In genomic region chr3:71805691-71806090, GRCh38 we compare ENCODE assay signal across 35 cellular contexts. TPM values are rescaled to one million over a fixed set of nuclear protein-coding genes. Genes with fewer than 3 reads are reported as not detected.
"Had no signal": no experiment of that assay in that cellular context is flagged by ENCODE, and none has a peak within 500 bp of the region (broad histone marks: within the 10 kb centered on the region; RNA-seq: fewer than 3 reads in every experiment).

No MANE protein-coding gene starts in this region.

- H3K27me3 ChIP-seq: body of pancreas had no signal

- H3K9me3 ChIP-seq: body of pancreas, esophagus squamous epithelium, gastroesophageal sphincter, heart right ventricle had no signal

- H3K27ac ChIP-seq: body of pancreas, coronary artery, esophagus squamous epithelium, gastroesophageal sphincter, WERI-Rb-1 had no signal

- H3K4me3 ChIP-seq: body of pancreas, coronary artery, esophagus squamous epithelium, gastroesophageal sphincter, heart right ventricle had no signal

- H3K36me3 ChIP-seq: esophagus squamous epithelium, gastroesophageal sphincter, heart right ventricle, WERI-Rb-1 had no signal

- H3K4me1 Mint-ChIP-seq: activated B cell treated with CpG ODN at 0.5 μM for 24 hours; activated naive CD4-positive, alpha-beta T cell treated with anti-CD3 and anti-CD28 coated beads, Interleukin-2, amount 10 ng/mL, durations not matched to agents 7 days and 5 days; activated naive CD8-positive, alpha-beta T cell treated with anti-CD3 and anti-CD28 coated beads, Interleukin-2, amount 10 ng/mL, durations not matched to agents 7 days and 5 days; activated T-helper 17 cell treated with anti-CD3 and anti-CD28 coated beads, Interleukin-2, amount 50 U/mL, for 72 hours; T-helper 17 cell had no signal

- H3K27ac Mint-ChIP-seq: activated B cell treated with CpG ODN at 0.5 μM for 24 hours; activated CD8-positive, alpha-beta T cell treated with anti-CD3 and anti-CD28 coated beads for 36 hours; activated naive CD4-positive, alpha-beta T cell treated with anti-CD3 and anti-CD28 coated beads, Interleukin-2, amount 10 ng/mL, durations not matched to agents 7 days and 5 days; activated naive CD4-positive, alpha-beta T cell treated with anti-CD3 and anti-CD28 coated beads, Interleukin-2, amount 50 U/mL, for 72 hours; activated naive CD8-positive, alpha-beta T cell treated with anti-CD3 and anti-CD28 coated beads, Interleukin-2, amount 10 ng/mL, durations not matched to agents 7 days and 5 days; activated T-helper 17 cell treated with anti-CD3 and anti-CD28 coated beads, Interleukin-2, amount 50 U/mL, for 72 hours; effector memory CD8-positive, alpha-beta T cell; T-helper 17 cell; T-helper 2 cell treated with Interferon-gamma antibody and Interleukin-4, amounts not matched to agents 5 μg/mL and 100 μg/mL, for 36 hours had no signal

- H3K9me3 Mint-ChIP-seq: activated B cell treated with CpG ODN at 0.5 μM for 24 hours; activated CD8-positive, alpha-beta T cell treated with anti-CD3 and anti-CD28 coated beads for 36 hours; activated naive CD4-positive, alpha-beta T cell treated with anti-CD3 and anti-CD28 coated beads, Interleukin-2, amount 10 ng/mL, durations not matched to agents 7 days and 5 days; activated naive CD4-positive, alpha-beta T cell treated with anti-CD3 and anti-CD28 coated beads, Interleukin-2, amount 50 U/mL, for 72 hours; activated naive CD8-positive, alpha-beta T cell treated with anti-CD3 and anti-CD28 coated beads, Interleukin-2, amount 10 ng/mL, durations not matched to agents 7 days and 5 days; activated T-cell treated with anti-CD3 and anti-CD28 coated beads, Interleukin-2, amount 50 U/mL, for 4 hours; activated T-helper 17 cell treated with anti-CD3 and anti-CD28 coated beads, Interleukin-2, amount 50 U/mL, for 72 hours; effector memory CD8-positive, alpha-beta T cell; T-helper 2 cell treated with Interferon-gamma antibody and Interleukin-4, amounts not matched to agents 5 μg/mL and 100 μg/mL, for 36 hours had no signal

- H3K36me3 Mint-ChIP-seq: activated naive CD4-positive, alpha-beta T cell treated with anti-CD3 and anti-CD28 coated beads, Interleukin-2, amount 10 ng/mL, durations not matched to agents 7 days and 5 days; activated naive CD4-positive, alpha-beta T cell treated with anti-CD3 and anti-CD28 coated beads, Interleukin-2, amount 50 U/mL, for 72 hours; activated naive CD8-positive, alpha-beta T cell treated with anti-CD3 and anti-CD28 coated beads, Interleukin-2, amount 10 ng/mL, durations not matched to agents 7 days and 5 days had no signal

- H3K4me3 Mint-ChIP-seq: activated B cell treated with CpG ODN at 0.5 μM for 24 hours; activated CD8-positive, alpha-beta T cell treated with anti-CD3 and anti-CD28 coated beads for 36 hours; activated naive CD4-positive, alpha-beta T cell treated with anti-CD3 and anti-CD28 coated beads, Interleukin-2, amount 10 ng/mL, durations not matched to agents 7 days and 5 days; activated naive CD8-positive, alpha-beta T cell treated with anti-CD3 and anti-CD28 coated beads, Interleukin-2, amount 10 ng/mL, durations not matched to agents 7 days and 5 days; activated T-cell treated with anti-CD3 and anti-CD28 coated beads, Interleukin-2, amount 50 U/mL, for 4 hours; activated T-helper 17 cell treated with anti-CD3 and anti-CD28 coated beads, Interleukin-2, amount 50 U/mL, for 72 hours; effector memory CD8-positive, alpha-beta T cell; T-helper 17 cell; T-helper 2 cell treated with Interferon-gamma antibody and Interleukin-4, amounts not matched to agents 5 μg/mL and 100 μg/mL, for 36 hours had no signal

- H3K4me1 ChIP-seq: body of pancreas, esophagus squamous epithelium, gastroesophageal sphincter had no signal

- DNase-seq: activated B cell treated with CpG ODN at 0.5 μM for 24 hours; activated CD4-positive, alpha-beta T cell treated with anti-CD3 and anti-CD28 coated beads for 48 hours; activated CD4-positive, alpha-beta T cell treated with anti-CD3 and anti-CD28 coated beads, Interleukin-2, amount 50 U/mL, for 1 hour; activated CD4-positive, alpha-beta T cell treated with anti-CD3 and anti-CD28 coated beads, Interleukin-2, amount 50 U/mL, for 48 hours; activated CD8-positive, alpha-beta memory T cell treated with anti-CD3 and anti-CD28 coated beads for 24 hours; activated CD8-positive, alpha-beta T cell treated with anti-CD3 and anti-CD28 coated beads for 36 hours; activated effector memory CD4-positive, alpha-beta T cell treated with Interleukin-2 at 50 U/mL for 16 hours; activated gamma-delta T cell treated with Interleukin-2 at 50 U/mL for 16 hours; activated naive CD4-positive, alpha-beta T cell treated with anti-CD3 and anti-CD28 coated beads, Interleukin-2, amount 10 ng/mL, durations not matched to agents 7 days and 5 days; activated naive CD8-positive, alpha-beta T cell treated with anti-CD3 and anti-CD28 coated beads, Interleukin-2, amount 10 ng/mL, durations not matched to agents 7 days and 5 days; activated T-cell treated with anti-CD3 and anti-CD28 coated beads, Interleukin-2, amount 50 U/mL, for 4 hours; amygdala; aorta; body of pancreas; central memory CD4-positive, alpha-beta T cell; cerebellar nuclear complex; dermis blood vessel endothelial cell; effector CD4-positive, alpha-beta T cell; effector memory CD8-positive, alpha-beta T cell; erythroblast; esophagus squamous epithelium; foreskin melanocyte; heart right ventricle; T-helper 1 cell; T-helper 17 cell; T1000; WERI-Rb-1 had no signal

RNA-seq across cellular contexts. Expression of gene PROK2, which starts 20.7 kb away (rescaled TPM):
- total RNA-seq: activated B cell treated with CpG ODN at 0.5 μM for 24 hours; activated naive CD4-positive, alpha-beta T cell treated with anti-CD3 and anti-CD28 coated beads, Interleukin-2, amount 50 U/mL, for 72 hours; activated naive CD8-positive, alpha-beta T cell treated with anti-CD3 and anti-CD28 coated beads, Interleukin-2, amount 10 ng/mL, durations not matched to agents 7 days and 5 days; body of pancreas; dermis blood vessel endothelial cell; fibroblast of lung; fibroblast of villous mesenchyme; glomerular endothelial cell had no signal
- polyA plus RNA-seq: fibroblast of lung had no signal

RNA-seq across cellular contexts. Expression of gene GPR27, which starts 52.0 kb away (rescaled TPM):
- total RNA-seq: activated B cell treated with CpG ODN at 0.5 μM for 24 hours, dermis blood vessel endothelial cell, fibroblast of lung, fibroblast of villous mesenchyme, glomerular endothelial cell had no signal
- polyA plus RNA-seq: fibroblast of lung had no signal
